ENCODE assay signal across 1 cellular context in genomic region chr15:52653451-52653964, GRCh38.
TF ChIP-seq lines count a peak whose summit lies in the region.

No MANE protein-coding gene starts in this region.

TF ChIP-seq in K562, 482 proteins besides CTCF, POLR2A, EP300 and RAD21:
- TF ChIP-seq ZNF778 (CRISPR knock-in tag; IDR thresholded peaks at IDR 0.05) (no peak), TARDBP (IDR thresholded peaks at IDR 0.05) (no peak), HMBOX1 (IDR thresholded peaks at IDR 0.05) (0 out of 2 replicates have a peak, but pooled peaks have one; percentile 26), GMEB1 (CRISPR knock-in tag; IDR thresholded peaks at IDR 0.05) (no peak), E2F4 (CRISPR knock-in tag; IDR thresholded peaks at IDR 0.05; ENCODE audit: low read depth) (no peak), CEBPB (tag; IDR thresholded peaks at IDR 0.05) (peak; percentile 56; the same call in 1 of the 2 replicates), E2F8 (IDR thresholded peaks at IDR 0.05; ENCODE audit: low read depth, partially characterized antibody) (no peak), WHSC1 (IDR thresholded peaks at IDR 0.05; ENCODE audit: low read length) (no peak), POLR3A (IDR thresholded peaks at IDR 0.05; ENCODE audit: borderline replicate concordance, extremely low read depth, insufficient read depth, insufficient read length) (no peak), PBX2 (CRISPR knock-in tag; IDR thresholded peaks at IDR 0.05; ENCODE audit: low read depth) (no peak), PBX2 (tag; conservative IDR thresholded peaks at IDR 0.05; ENCODE audit: low read depth) (no peak)
TF ChIP-seq in K562: peak in this region for 2.
